ENCODE assay signal across 1 cellular context in genomic region chr18:33960393-33960792, GRCh38.
TF ChIP-seq lines count a peak whose summit lies in the region.

No MANE protein-coding gene starts in this region.

TF ChIP-seq in SK-N-SH, 30 proteins besides CTCF, POLR2A, EP300 and RAD21 (continued from another document):
- TF ChIP-seq, protein P1, sequence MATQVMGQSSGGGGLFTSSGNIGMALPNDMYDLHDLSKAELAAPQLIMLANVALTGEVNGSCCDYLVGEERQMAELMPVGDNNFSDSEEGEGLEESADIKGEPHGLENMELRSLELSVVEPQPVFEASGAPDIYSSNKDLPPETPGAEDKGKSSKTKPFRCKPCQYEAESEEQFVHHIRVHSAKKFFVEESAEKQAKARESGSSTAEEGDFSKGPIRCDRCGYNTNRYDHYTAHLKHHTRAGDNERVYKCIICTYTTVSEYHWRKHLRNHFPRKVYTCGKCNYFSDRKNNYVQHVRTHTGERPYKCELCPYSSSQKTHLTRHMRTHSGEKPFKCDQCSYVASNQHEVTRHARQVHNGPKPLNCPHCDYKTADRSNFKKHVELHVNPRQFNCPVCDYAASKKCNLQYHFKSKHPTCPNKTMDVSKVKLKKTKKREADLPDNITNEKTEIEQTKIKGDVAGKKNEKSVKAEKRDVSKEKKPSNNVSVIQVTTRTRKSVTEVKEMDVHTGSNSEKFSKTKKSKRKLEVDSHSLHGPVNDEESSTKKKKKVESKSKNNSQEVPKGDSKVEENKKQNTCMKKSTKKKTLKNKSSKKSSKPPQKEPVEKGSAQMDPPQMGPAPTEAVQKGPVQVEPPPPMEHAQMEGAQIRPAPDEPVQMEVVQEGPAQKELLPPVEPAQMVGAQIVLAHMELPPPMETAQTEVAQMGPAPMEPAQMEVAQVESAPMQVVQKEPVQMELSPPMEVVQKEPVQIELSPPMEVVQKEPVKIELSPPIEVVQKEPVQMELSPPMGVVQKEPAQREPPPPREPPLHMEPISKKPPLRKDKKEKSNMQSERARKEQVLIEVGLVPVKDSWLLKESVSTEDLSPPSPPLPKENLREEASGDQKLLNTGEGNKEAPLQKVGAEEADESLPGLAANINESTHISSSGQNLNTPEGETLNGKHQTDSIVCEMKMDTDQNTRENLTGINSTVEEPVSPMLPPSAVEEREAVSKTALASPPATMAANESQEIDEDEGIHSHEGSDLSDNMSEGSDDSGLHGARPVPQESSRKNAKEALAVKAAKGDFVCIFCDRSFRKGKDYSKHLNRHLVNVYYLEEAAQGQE (IDR thresholded peaks at IDR 0.05; ENCODE audit: low read depth, low read length): no peak
- no peak for TF ChIP-seq RFX5 (IDR thresholded peaks at IDR 0.05; ENCODE audit: low read length)
- TF ChIP-seq EZH2phosphoT487 (IDR thresholded peaks at IDR 0.05; ENCODE audit: borderline replicate concordance, low read depth): no peak
- TF ChIP-seq FOSL2 (IDR thresholded peaks at IDR 0.05; ENCODE audit: borderline replicate concordance, low read depth): no peak
- TF ChIP-seq ZBTB33 (IDR thresholded peaks at IDR 0.05; ENCODE audit: borderline replicate concordance, low read depth): no peak
- TF ChIP-seq TCF12 (IDR thresholded peaks at IDR 0.05): no peak
- TF ChIP-seq, protein P2, sequence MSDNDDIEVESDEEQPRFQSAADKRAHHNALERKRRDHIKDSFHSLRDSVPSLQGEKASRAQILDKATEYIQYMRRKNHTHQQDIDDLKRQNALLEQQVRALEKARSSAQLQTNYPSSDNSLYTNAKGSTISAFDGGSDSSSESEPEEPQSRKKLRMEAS (IDR thresholded peaks at IDR 0.05; ENCODE audit: low read depth): no peak
- TF ChIP-seq FOXM1 (IDR thresholded peaks at IDR 0.05; ENCODE audit: low read depth): no peak
